In the genomic region with DNA sequence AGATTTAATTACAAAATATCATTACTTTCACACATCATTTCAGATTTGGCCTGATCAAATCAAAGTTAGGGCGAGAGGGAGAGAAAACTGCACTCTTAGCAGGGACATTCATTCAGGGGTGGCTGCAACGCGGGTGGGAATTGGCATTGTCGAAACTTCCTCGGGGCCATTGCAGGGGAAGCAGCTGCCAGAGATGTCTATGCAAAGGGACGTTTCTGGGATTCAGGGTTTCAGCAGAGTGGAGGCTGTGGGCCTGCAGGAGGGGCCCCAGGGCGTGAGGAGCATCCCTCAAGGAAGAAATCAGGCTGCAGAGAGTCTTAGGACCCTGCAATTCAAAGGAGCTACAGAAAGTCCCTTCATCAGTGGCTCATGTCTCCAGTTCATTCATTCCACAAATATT, we compare ENCODE assay signal across 17 cellular contexts.
"Had no signal": no experiment of that assay in that cellular context is flagged by ENCODE, and none has a peak within 500 bp of the region (broad histone marks: within the 10 kb centered on the region; RNA-seq: fewer than 3 reads in every experiment).

No MANE protein-coding gene starts in this region.

- H3K27me3 Mint-ChIP-seq: dendritic cell treated with granulocyte-macrophage colony-stimulating factor and Interleukin-4, amounts not matched to agents 40 ng/mL and 50 ng/mL, for 4 days had no signal

- H3K36me3 Mint-ChIP-seq: neural progenitor cell, type B pancreatic cell had no signal

- H3K9ac ChIP-seq: neural progenitor cell had no signal

- H3K4me1 Mint-ChIP-seq: immature natural killer cell, neural progenitor cell had no signal

- H3K4me1 ChIP-seq: left ventricle myocardium inferior, lower lobe of right lung, uterus had no signal

- H3K36me3 ChIP-seq: left ventricle myocardium inferior, lower lobe of right lung, neural progenitor cell, uterus had no signal

- H3K4me3 ChIP-seq: left ventricle myocardium inferior, lower lobe of right lung, neural progenitor cell, smooth muscle cell, uterus had no signal

- H3K27me3 ChIP-seq: neural progenitor cell, uterus had no signal

- H3K27ac ChIP-seq: foreskin keratinocyte, left ventricle myocardium inferior, lower lobe of right lung, neural progenitor cell, uterus had no signal

- DNase-seq: foreskin keratinocyte; immature natural killer cell; kidney; left cardiac atrium; left ventricle myocardium inferior; lower lobe of right lung; mesenchymal stem cell; midbrain; right cardiac atrium; stimulated activated CD4-positive, alpha-beta T cell treated with anti-CD3 and anti-CD28 coated beads, Interleukin-2, amount 100 ng/mL, for 48 hours; stimulated activated naive CD4-positive, alpha-beta T cell treated with Interleukin-2 at 50 U/mL for 16 hours; uterus had no signal

- H2AFZ ChIP-seq: neural progenitor cell had no signal

- H3K4me3 Mint-ChIP-seq: dendritic cell treated with granulocyte-macrophage colony-stimulating factor and Interleukin-4, amounts not matched to agents 40 ng/mL and 50 ng/mL, for 4 days; immature natural killer cell; natural killer cell treated with Interleukin-12 subunit alpha and Interleukin-12 subunit beta and Interleukin-15 and Interleukin-18, amount 100 ng/mL, for 72 hours; neural progenitor cell; type B pancreatic cell had no signal

- H3K27ac Mint-ChIP-seq: dendritic cell treated with granulocyte-macrophage colony-stimulating factor and Interleukin-4, amounts not matched to agents 40 ng/mL and 50 ng/mL, for 4 days; immature natural killer cell; natural killer cell treated with Interleukin-12 subunit alpha and Interleukin-12 subunit beta and Interleukin-15 and Interleukin-18, amount 100 ng/mL, for 72 hours; neural progenitor cell; type B pancreatic cell had no signal

- H3K9me3 Mint-ChIP-seq: immature natural killer cell, neural progenitor cell, type B pancreatic cell had no signal

- H3K9me3 ChIP-seq: lower lobe of right lung, uterus had no signal

- ATAC-seq: foreskin keratinocyte; left cardiac atrium; lower lobe of right lung; natural killer cell treated with Interleukin-12 subunit alpha and Interleukin-12 subunit beta and Interleukin-15 and Interleukin-18, amount 100 ng/mL, for 72 hours; right cardiac atrium had no signal

- H3K4me2 ChIP-seq: neural progenitor cell, smooth muscle cell had no signal
